Comparison of ENCODE assay signal across 8 cellular contexts in genomic region chr5:177592905-177593304, GRCh38. TPM values are rescaled to one million over a fixed set of nuclear protein-coding genes. Genes with fewer than 3 reads are reported as not detected.
DNase-seq lines count a peak whose midpoint lies in the region; ATAC-seq and TF ChIP-seq lines count a peak whose summit lies in the region.

No MANE protein-coding gene starts in this region.

- H3K9me3 ChIP-seq in CD4-positive, CD25-positive, alpha-beta regulatory T cell (ENCODE audit: control insufficient read depth in 2 of 2, low read length in 2 of 2) = no peaks in the 10 kb centered on the region
- no peaks in the 10 kb centered on the region for H3K9me3 ChIP-seq in OCI-LY7 (ENCODE audit: low read length)
- no peaks in the 10 kb centered on the region for H3K9me3 ChIP-seq in neutrophil

- DNase-seq in CD4-positive, CD25-positive, alpha-beta regulatory T cell = no peak
- no peak for DNase-seq in OCI-LY7 (ENCODE audit: low spot score)
- DNase-seq in epithelial cell of prostate (ENCODE audit: low read depth, low spot score) = no peak
- no peak for DNase-seq in NCI-H128 (lab: John Stamatoyannopoulos, UW; ENCODE audit: unreplicated experiment)

- peak overlapping the region; percentile 81 for H3K4me3 ChIP-seq in CD4-positive, CD25-positive, alpha-beta regulatory T cell (ENCODE audit: low read depth, low read length)
- peak overlapping the region; percentile 91 for H3K4me3 ChIP-seq in OCI-LY7 (ENCODE audit: low read depth, low read length, poor library complexity, severe bottlenecking)
- H3K4me3 ChIP-seq in neutrophil (ENCODE audit: low read depth in 1 of 2, low read length in 1 of 2) = peak overlapping the region; percentile 88 to 97

- H3K27me3 Mint-ChIP-seq in CD4-positive, CD25-positive, alpha-beta regulatory T cell = peaks cover 16% of the 10 kb centered on the region

- peaks cover 0 to 28% (median 12%) of the 10 kb centered on the region in 4 donors for H3K4me1 Mint-ChIP-seq in CD4-positive, CD25-positive, alpha-beta regulatory T cell

- H3K27ac Mint-ChIP-seq in CD4-positive, CD25-positive, alpha-beta regulatory T cell = peak overlapping the region in 1 of 3 donors; percentile 94

- CTCF ChIA-PET in OCI-LY7 (lab: Charles Lee; ENCODE audit: unreplicated experiment) = no interaction called here

- 0 out of 2 replicates have a peak, but pooled peaks cover 5% of the 10 kb centered on the region for H4K20me1 ChIP-seq in OCI-LY7 (ENCODE audit: insufficient read depth, low read length)

- H2AFZ ChIP-seq in OCI-LY7 (ENCODE audit: low read length) = no peak overlapping the region

- peaks cover 21% of the 10 kb centered on the region for H3K79me2 ChIP-seq in OCI-LY7 (ENCODE audit: insufficient read depth, low read depth, low read length)

- H3K36me3 ChIP-seq in CD4-positive, CD25-positive, alpha-beta regulatory T cell (ENCODE audit: control insufficient read depth, insufficient read depth, low read length) = peaks cover 35% of the 10 kb centered on the region
- H3K36me3 ChIP-seq in OCI-LY7 (ENCODE audit: insufficient read depth, low read length) = peaks cover 41% of the 10 kb centered on the region
- H3K36me3 ChIP-seq in neutrophil = peaks cover 34% of the 10 kb centered on the region

- no peak overlapping the region for H3K27ac ChIP-seq in CD4-positive, CD25-positive, alpha-beta regulatory T cell (ENCODE audit: insufficient read depth, low read length, poor library complexity, severe bottlenecking)
- H3K27ac ChIP-seq in OCI-LY7 (ENCODE audit: low read depth, low read length, poor library complexity, severe bottlenecking) (peak overlapping the region; percentile 73), epithelial cell of prostate (peak overlapping the region; percentile 57), neutrophil (peak overlapping the region; percentile 84)

- TSS peak; percentile 70 for BruUV-seq in OCI-LY7 (replicated peaks; lab: Mats Ljungman, UMichigan)

- POLR2A ChIA-PET in OCI-LY7 (lab: Charles Lee) = interaction anchor here (0.6 to 1.1 kb wide), 9 partner anchors 12 to 1156 kb away, joined by 3 to 6 read pairs (median 3); no protein-coding TSS in a partner anchor

- intact Hi-C loops in OCI-LY7 (cut with micrococcal nuclease; ENCODE audit: unreplicated experiment) = loop anchor here (2.0 to 10.0 kb wide), 3 partner anchors 84 to 472 kb away; partner anchors contain the start of genes DOK3, F12 and PFN3

- no peaks in the 10 kb centered on the region for H3K9me2 ChIP-seq in OCI-LY7 (ENCODE audit: insufficient read depth, low read length)

- H3K4me3 Mint-ChIP-seq in CD4-positive, CD25-positive, alpha-beta regulatory T cell = peak overlapping the region; percentile 95 to 100 (median 99)

- ATAC-seq in CD4-positive, CD25-positive, alpha-beta regulatory T cell (ENCODE audit: low read depth in 2 of 2) = no peak
- ATAC-seq in HG03354 (IDR thresholded peaks at IDR 0.05; ENCODE audit: poor library complexity, severe bottlenecking, unreplicated experiment) (no peak), HG03280 (IDR thresholded peaks at IDR 0.05; ENCODE audit: unreplicated experiment) (no peak), HG03442 (IDR thresholded peaks at IDR 0.05; ENCODE audit: unreplicated experiment) (no peak)

- H3K4me1 ChIP-seq in CD4-positive, CD25-positive, alpha-beta regulatory T cell (ENCODE audit: control insufficient read depth, insufficient read depth, low read length, poor library complexity, severe bottlenecking) = peaks cover 18% of the 10 kb centered on the region
- H3K4me1 ChIP-seq in OCI-LY7 (ENCODE audit: insufficient read depth, low read length, poor library complexity, severe bottlenecking) (peaks cover 16% of the 10 kb centered on the region), neutrophil (ENCODE audit: control insufficient read depth in 1 of 2, insufficient read depth in 1 of 2, low read depth in 1 of 2, low read length in 1 of 2) (peaks cover 15 to 17% of the 10 kb centered on the region in 2 experiments)

- H3K9me3 Mint-ChIP-seq in CD4-positive, CD25-positive, alpha-beta regulatory T cell = no peaks in the 10 kb centered on the region

- peaks cover 15% of the 10 kb centered on the region for H3K36me3 Mint-ChIP-seq in CD4-positive, CD25-positive, alpha-beta regulatory T cell

- H3K27me3 ChIP-seq in CD4-positive, CD25-positive, alpha-beta regulatory T cell (ENCODE audit: control insufficient read depth, insufficient read depth, low read length) = peaks cover 11% of the 10 kb centered on the region
- peaks cover 34% of the 10 kb centered on the region for H3K27me3 ChIP-seq in neutrophil

- TF ChIP-seq CTCF in OCI-LY7 (conservative IDR thresholded peaks at IDR 0.05; ENCODE audit: low read length) (no peak), neutrophil (IDR thresholded peaks at IDR 0.05) (no peak)

- peak overlapping the region; percentile 81 for H3K4me2 ChIP-seq in OCI-LY7 (ENCODE audit: low read length)

RNA-seq across cellular contexts. Expression of gene TMED9, which starts 0.9 kb away (rescaled TPM):
- total RNA-seq in CD4-positive, CD25-positive, alpha-beta regulatory T cell = 63.2 TPM
- 100 to 1,000 TPM in 2 of 4 donors, 10 to 100 TPM in 2; 83.7 to 141 (median 108) TPM for polyA plus RNA-seq in CD4-positive, CD25-positive, alpha-beta regulatory T cell
- total RNA-seq in OCI-LY7 (2014; rRNA removed; shearing (Covaris generic)) = 67.6 and 89.7 TPM in 2 replicates
- 125 and 134 TPM in 2 replicates for total RNA-seq in OCI-LY7 (2022)

RNA-seq across cellular contexts. Expression of gene B4GALT7, which starts 7.0 kb away (rescaled TPM):
- 24.2 TPM for total RNA-seq in CD4-positive, CD25-positive, alpha-beta regulatory T cell
- polyA plus RNA-seq in CD4-positive, CD25-positive, alpha-beta regulatory T cell = 10 to 100 TPM; 18.3 to 19.5 (median 18.5) TPM
- 19.8 and 24.9 TPM in 2 replicates for total RNA-seq in OCI-LY7 (2014; rRNA removed; shearing (Covaris generic))
- 33.7 and 38.5 TPM in 2 replicates for total RNA-seq in OCI-LY7 (2022)

RNA-seq across cellular contexts. Expression of gene FAM193B, which starts 38.5 kb away (rescaled TPM):
- total RNA-seq in CD4-positive, CD25-positive, alpha-beta regulatory T cell = 179 TPM
- 1 to 10 TPM; 2.8 to 4.1 (median 3.5) TPM for polyA plus RNA-seq in CD4-positive, CD25-positive, alpha-beta regulatory T cell
- 63.2 and 92.8 TPM in 2 replicates for total RNA-seq in OCI-LY7 (2014; rRNA removed; shearing (Covaris generic))
- total RNA-seq in OCI-LY7 (2022) = 104 and 113 TPM in 2 replicates
